In the genomic region with DNA sequence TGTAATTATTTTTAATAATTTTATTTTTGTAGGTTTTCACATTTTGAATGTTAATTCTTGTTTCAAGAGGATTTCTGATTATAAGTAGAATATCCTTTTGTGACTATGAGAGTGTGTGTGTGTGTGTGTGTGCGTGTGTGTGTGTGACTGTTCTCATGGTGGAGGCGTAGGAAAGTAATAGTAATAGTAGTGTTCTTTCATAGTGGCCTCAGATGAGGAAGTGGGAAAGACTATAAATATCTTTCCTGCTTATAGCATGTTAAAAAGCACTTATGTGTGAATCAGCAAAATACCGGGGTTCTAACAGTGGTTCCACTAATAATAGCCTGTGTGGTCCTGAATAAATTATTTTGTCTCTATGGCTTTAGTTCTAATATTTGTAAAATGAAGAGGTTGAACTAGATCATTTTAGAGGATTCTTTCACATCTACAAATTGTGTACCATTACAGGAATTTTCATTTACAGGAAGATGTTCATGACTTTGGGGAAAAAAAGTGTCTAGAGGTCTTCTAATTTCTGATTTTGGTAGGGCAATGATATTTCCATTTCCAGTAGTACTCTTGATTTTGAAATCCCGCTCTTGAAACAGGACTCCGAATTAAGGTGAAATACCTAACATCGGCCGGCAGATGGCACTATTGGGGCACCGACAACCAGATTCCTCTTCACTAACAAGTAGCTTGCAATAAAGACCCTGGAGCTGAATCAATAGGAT, we compare ENCODE assay signal across 8 cellular contexts. TPM values are rescaled to one million over a fixed set of nuclear protein-coding genes. Genes with fewer than 3 reads are reported as not detected.
DNase-seq lines count a peak whose midpoint lies in the region; ATAC-seq, FAIRE-seq and TF ChIP-seq lines count a peak whose summit lies in the region.

No MANE protein-coding gene starts in this region.

- H3K9me3 ChIP-seq in cardiac muscle cell (ENCODE audit: low read depth) (no peaks in the 10 kb centered on the region), keratinocyte (ENCODE audit: control insufficient read depth, low read depth, low read length) (no peaks in the 10 kb centered on the region)

- no peak overlapping the region for H3K4me2 ChIP-seq in keratinocyte (ENCODE audit: control insufficient read depth, extremely low read depth, insufficient read depth, low read depth, low read length)

- H3K9me3 Mint-ChIP-seq in MCF 10A (ENCODE audit: unreplicated experiment): no peaks in the 10 kb centered on the region

- H3K27ac Mint-ChIP-seq in MCF 10A (ENCODE audit: low read depth, unreplicated experiment): no peak overlapping the region

- no peaks in the 10 kb centered on the region for H4K20me1 ChIP-seq in keratinocyte (ENCODE audit: control insufficient read depth, extremely low read depth, insufficient read depth, low read length)

- TF ChIP-seq CTCF in cardiac muscle cell (IDR thresholded peaks at IDR 0.05; ENCODE audit: low read depth, low read length) (peak; percentile 78), MCF 10A (IDR thresholded peaks at IDR 0.05; ENCODE audit: unreplicated experiment) (peak; percentile 61), keratinocyte (optimal IDR thresholded peaks at IDR 0.05 in 1 of 3, IDR thresholded peaks at IDR 0.05 in 1 of 3, conservative IDR thresholded peaks at IDR 0.05 in 1 of 3; ENCODE audit: extremely low read depth in 1 of 3, insufficient read depth in 2 of 3, low read length in 3 of 3) (peak; percentile 45 to 73 (median 59))

- no peak overlapping the region for H3K27ac ChIP-seq in cardiac muscle cell
- H3K27ac ChIP-seq in keratinocyte (ENCODE audit: control insufficient read depth, insufficient read depth, low read length): no peak overlapping the region

- H3K36me3 Mint-ChIP-seq in MCF 10A (ENCODE audit: insufficient read depth, unreplicated experiment): no peaks in the 10 kb centered on the region

- H3K4me1 ChIP-seq in cardiac muscle cell (ENCODE audit: low read depth) (no peaks in the 10 kb centered on the region), keratinocyte (ENCODE audit: control insufficient read depth, extremely low read depth, insufficient read depth, low read length) (peaks cover 11% of the 10 kb centered on the region)

- H3K9me1 ChIP-seq in keratinocyte (ENCODE audit: control insufficient read depth, extremely low read depth, insufficient read depth, low read length): no peaks in the 10 kb centered on the region

- H3K79me2 ChIP-seq in keratinocyte (ENCODE audit: control insufficient read depth, insufficient read depth, low read length): no peaks in the 10 kb centered on the region

- intact Hi-C loops in cardiac septum (cut with DNase I): loop anchor here (10.0 kb wide), 1 partner anchor 134 kb away; no protein-coding TSS in a partner anchor
- intact Hi-C loops in MCF 10A (cut with micrococcal nuclease): loop anchor here (1.0 to 5.0 kb wide), 6 partner anchors 44 to 331 kb away; partner anchors contain the start of genes VWA5A and ZNF202

- dilution Hi-C loops in keratinocyte (cut with MboI; ENCODE audit: extremely low pct_ligation_motif_present, low sequenced_read_pairs): no loop called here

- H3K4me3 ChIP-seq in cardiac muscle cell: no peak overlapping the region
- H3K4me3 ChIP-seq in keratinocyte (ENCODE audit: control insufficient read depth in 2 of 3, extremely low read depth in 1 of 3, insufficient read depth in 2 of 3, low read depth in 1 of 3, low read length in 3 of 3): no peak overlapping the region

- no peak overlapping the region for H3K4me3 Mint-ChIP-seq in MCF 10A (ENCODE audit: unreplicated experiment)

- BruUV-seq in MCF 10A (replicated peaks; lab: Mats Ljungman, UMichigan): no TSS peak

- H2AFZ ChIP-seq in keratinocyte (ENCODE audit: control insufficient read depth, low read length): no peak overlapping the region

- DNase-seq in cardiac muscle cell (ENCODE audit: low read depth in 1 of 2, low spot score in 1 of 2): peak; percentile 75 to 90
- DNase-seq in cardiac septum (ENCODE audit: low spot score): no peak
- DNase-seq in NCI-H1105 treated with DMSO at 0.1 percent for 48 hours (lab: John Stamatoyannopoulos, UW): peak; percentile 86
- DNase-seq in UCSD-AML1 (lab: John Stamatoyannopoulos, UW; ENCODE audit: unreplicated experiment): peak; percentile 72
- DNase-seq in MCF 10A (ENCODE audit: unreplicated experiment): peak; percentile 83
- DNase-seq in keratinocyte (ENCODE audit: low read depth, low spot score): no peak
- DNase-seq in stimulated activated CD4-positive, alpha-beta T cell treated with anti-CD3 and anti-CD28 coated beads, Interleukin-2, amount 100 ng/mL, for 48 hours: peak; percentile 62 to 67

- POLR2A ChIA-PET in MCF 10A (lab: Yijun Ruan, JAX): no interaction called here

- ATAC-seq in HG02678 (IDR thresholded peaks at IDR 0.05; ENCODE audit: unreplicated experiment): peak; percentile 78

- H3K9ac ChIP-seq in keratinocyte (ENCODE audit: control insufficient read depth, extremely low read depth, insufficient read depth, low read length): no peak overlapping the region

- CTCF ChIA-PET in MCF 10A (lab: Yijun Ruan, JAX): interaction anchor here (0.6 to 4.9 kb wide), 38 partner anchors 9 to 515 kb away, joined by 3 to 61 read pairs (median 4); partner anchors contain the start of gene VWA5A

- FAIRE-seq in keratinocyte (lab: Jason Lieb, UNC): peak; percentile 76

- H3K27me3 ChIP-seq in cardiac muscle cell (no peaks in the 10 kb centered on the region), keratinocyte (ENCODE audit: control insufficient read depth, extremely low read depth, insufficient read depth, low read length) (no peaks in the 10 kb centered on the region)

- peaks cover 11% of the 10 kb centered on the region for H3K4me1 Mint-ChIP-seq in MCF 10A (ENCODE audit: insufficient read depth, unreplicated experiment)

- H3K27me3 Mint-ChIP-seq in MCF 10A (ENCODE audit: insufficient read depth, unreplicated experiment): peaks cover 16% of the 10 kb centered on the region

- no peaks in the 10 kb centered on the region for H3K36me3 ChIP-seq in cardiac muscle cell
- no peaks in the 10 kb centered on the region for H3K36me3 ChIP-seq in keratinocyte (ENCODE audit: control insufficient read depth in 2 of 2, extremely low read depth in 1 of 2, insufficient read depth in 2 of 2, low read length in 2 of 2)

RNA-seq across cellular contexts. Expression of gene OR10G7, which starts 29.9 kb away (rescaled TPM):
- total RNA-seq in cardiac muscle cell (not detected in 2 replicates), cardiac septum (not detected), MCF 10A (2022) (not detected in 2 replicates)
- polyA plus RNA-seq in cardiac muscle cell (not detected in 2 replicates), keratinocyte (not detected in 3 replicates)
- not detected for polyA plus RNA-seq in keratinocyte (2011; ENCODE audit: low read depth)
- not detected in 2 replicates for polyA plus RNA-seq in keratinocyte (2011; cell fraction: cytosol; rRNA removed)
- not detected in 2 replicates for polyA plus RNA-seq in keratinocyte (2011; cell fraction: nucleus; rRNA removed)
- not detected in 2 replicates for polyA plus RNA-seq in keratinocyte (2012; ENCODE audit: low replicate concordance)
- polyA minus RNA-seq in keratinocyte: not detected in 3 replicates
- not detected for polyA minus RNA-seq in keratinocyte (2011; cell fraction: cytosol; rRNA and poly(A)+ RNA removed)
- not detected in 2 replicates for polyA minus RNA-seq in keratinocyte (2011; cell fraction: nucleus; rRNA and poly(A)+ RNA removed)

RNA-seq across cellular contexts. Expression of gene VWA5A, which starts 44.2 kb away (rescaled TPM):
- total RNA-seq in cardiac muscle cell (20.8 and 28.9 TPM in 2 replicates), cardiac septum (4.3 TPM), MCF 10A (2022) (7.9 and 12.0 TPM in 2 replicates)
- polyA plus RNA-seq in cardiac muscle cell (34.1 and 37.6 TPM in 2 replicates), keratinocyte (29.7 to 39.5 TPM (median 36.4 TPM) in 3 replicates)
- polyA plus RNA-seq in keratinocyte (2011; ENCODE audit: low read depth): 24.0 TPM
- 26.9 and 37.3 TPM in 2 replicates for polyA plus RNA-seq in keratinocyte (2011; cell fraction: cytosol; rRNA removed)
- polyA plus RNA-seq in keratinocyte (2011; cell fraction: nucleus; rRNA removed): 55.8 and 60.7 TPM in 2 replicates
- polyA plus RNA-seq in keratinocyte (2012; ENCODE audit: low replicate concordance): 20.4 and 58.5 TPM in 2 replicates
- 21.2 to 43.3 TPM (median 29.1 TPM) in 3 replicates for polyA minus RNA-seq in keratinocyte
- polyA minus RNA-seq in keratinocyte (2011; cell fraction: cytosol; rRNA and poly(A)+ RNA removed): 21.5 TPM
- 27.2 and 49.0 TPM in 2 replicates for polyA minus RNA-seq in keratinocyte (2011; cell fraction: nucleus; rRNA and poly(A)+ RNA removed)

RNA-seq across cellular contexts. Expression of gene OR10G8, which starts 44.5 kb away (rescaled TPM):
- total RNA-seq in cardiac muscle cell (not detected in 2 replicates), cardiac septum (not detected), MCF 10A (2022) (not detected in 2 replicates)
- polyA plus RNA-seq in cardiac muscle cell (not detected in 2 replicates), keratinocyte (not detected in 3 replicates)
- polyA plus RNA-seq in keratinocyte (2011; ENCODE audit: low read depth): not detected
- not detected in 2 replicates for polyA plus RNA-seq in keratinocyte (2011; cell fraction: cytosol; rRNA removed)
- not detected in 2 replicates for polyA plus RNA-seq in keratinocyte (2011; cell fraction: nucleus; rRNA removed)
- not detected in 2 replicates for polyA plus RNA-seq in keratinocyte (2012; ENCODE audit: low replicate concordance)
- not detected in 3 replicates for polyA minus RNA-seq in keratinocyte
- polyA minus RNA-seq in keratinocyte (2011; cell fraction: cytosol; rRNA and poly(A)+ RNA removed): not detected
- polyA minus RNA-seq in keratinocyte (2011; cell fraction: nucleus; rRNA and poly(A)+ RNA removed): not detected in 2 replicates

RNA-seq across cellular contexts. Expression of gene OR10G9, which starts 48.3 kb away (rescaled TPM):
- not detected in 2 replicates for total RNA-seq in cardiac muscle cell
- not detected in 2 replicates for polyA plus RNA-seq in cardiac muscle cell
- not detected for total RNA-seq in cardiac septum
- total RNA-seq in MCF 10A (2022): not detected in 2 replicates
- not detected in 3 replicates for polyA plus RNA-seq in keratinocyte
- polyA plus RNA-seq in keratinocyte (2011; ENCODE audit: low read depth): not detected
- polyA plus RNA-seq in keratinocyte (2011; cell fraction: cytosol; rRNA removed): not detected in 2 replicates
- not detected in 2 replicates for polyA plus RNA-seq in keratinocyte (2011; cell fraction: nucleus; rRNA removed)
- not detected in 2 replicates for polyA plus RNA-seq in keratinocyte (2012; ENCODE audit: low replicate concordance)
- not detected in 3 replicates for polyA minus RNA-seq in keratinocyte
- polyA minus RNA-seq in keratinocyte (2011; cell fraction: cytosol; rRNA and poly(A)+ RNA removed): not detected
- not detected in 2 replicates for polyA minus RNA-seq in keratinocyte (2011; cell fraction: nucleus; rRNA and poly(A)+ RNA removed)

RNA-seq across cellular contexts. Expression of gene OR10G4, which starts 58.3 kb away (rescaled TPM):
- total RNA-seq in cardiac muscle cell (not detected in 2 replicates), cardiac septum (not detected), MCF 10A (2022) (not detected in 2 replicates)
- polyA plus RNA-seq in cardiac muscle cell (not detected in 2 replicates), keratinocyte (not detected in 3 replicates)
- not detected for polyA plus RNA-seq in keratinocyte (2011; ENCODE audit: low read depth)
- polyA plus RNA-seq in keratinocyte (2011; cell fraction: cytosol; rRNA removed): not detected in 2 replicates
- not detected in 2 replicates for polyA plus RNA-seq in keratinocyte (2011; cell fraction: nucleus; rRNA removed)
- polyA plus RNA-seq in keratinocyte (2012; ENCODE audit: low replicate concordance): not detected in 2 replicates
- not detected in 3 replicates for polyA minus RNA-seq in keratinocyte
- polyA minus RNA-seq in keratinocyte (2011; cell fraction: cytosol; rRNA and poly(A)+ RNA removed): not detected
- polyA minus RNA-seq in keratinocyte (2011; cell fraction: nucleus; rRNA and poly(A)+ RNA removed): not detected in 2 replicates

Comparison
In these comparisons a context has a peak if more than half of its experiments do, and no peak if none do; other contexts are left out.
1. DNase-seq: peak in cardiac muscle cell (2 of 2), NCI-H1105 treated with DMSO at 0.1 percent for 48 hours (single experiment), UCSD-AML1 (single experiment), MCF 10A (single experiment) and stimulated activated CD4-positive, alpha-beta T cell treated with anti-CD3 and anti-CD28 coated beads, Interleukin-2, amount 100 ng/mL, for 48 hours (2 of 2); none in cardiac septum (single experiment) and keratinocyte (single experiment).
2. Peak in every context shown above with its lines, with median percentiles within 50 percentile points of each other: CTCF ChIP-seq.